Comparison of ENCODE assay signal across 8 cellular contexts in the genomic region with DNA sequence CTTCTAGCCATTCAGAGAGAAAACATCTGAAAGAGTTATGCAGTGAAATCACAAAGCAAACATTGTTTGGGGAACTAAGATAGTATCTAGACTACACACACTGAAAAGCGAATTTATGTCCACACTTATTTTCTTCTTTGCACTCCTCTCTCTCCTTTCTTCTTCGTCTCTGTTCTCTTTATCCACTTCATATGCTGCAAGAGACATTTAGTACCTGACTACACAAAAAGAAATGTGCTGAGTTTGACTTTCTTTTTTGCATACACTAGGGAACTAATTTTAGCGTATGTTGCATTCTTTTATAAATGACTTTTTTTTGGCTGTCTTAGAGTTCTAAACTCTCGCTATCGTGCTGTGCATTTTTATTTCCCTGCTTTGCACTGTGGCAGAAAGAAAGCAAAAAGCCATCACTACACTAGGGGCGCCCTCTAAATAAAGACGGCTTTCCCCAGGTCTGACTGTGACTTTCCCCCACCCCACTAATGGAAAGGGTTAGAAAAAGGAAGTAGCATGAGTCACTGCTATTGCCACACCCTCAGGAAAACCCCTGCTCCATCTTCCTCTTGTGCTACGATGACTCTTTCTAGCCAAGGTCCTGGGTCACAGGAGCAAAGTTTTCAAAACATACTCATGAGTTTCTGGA.
DNase-seq lines count a peak whose midpoint lies in the region; ATAC-seq, FAIRE-seq and TF ChIP-seq lines count a peak whose summit lies in the region.

No MANE protein-coding gene starts in this region.

- peak; percentile 94 for FAIRE-seq in GM19239 (lab: Jason Lieb, UNC)

- peak in 1 of 2 donors; percentile 40 for TF ChIP-seq CTCF in right atrium auricular region (IDR thresholded peaks at IDR 0.05)

- peak overlapping the region; percentile 80 for H3K4me3 ChIP-seq in SK-N-MC
- peak overlapping the region in 1 of 2 donors; percentile 29 for H3K4me3 ChIP-seq in right atrium auricular region

- DNase-seq in AML-193 (lab: John Stamatoyannopoulos, UW) (peak; percentile 95 to 96), GM19239 (ENCODE audit: insufficient read length, low spot score) (peak; percentile 45), SK-N-MC (ENCODE audit: low read depth, low spot score) (no peak), right atrium auricular region (ENCODE audit: low spot score) (peak; percentile 77), DMS153 treated with DMSO at 0.1 percent for 48 hours (lab: John Stamatoyannopoulos, UW; ENCODE audit: unreplicated experiment) (no peak)
- peak; percentile 74 for DNase-seq in activated naive CD4-positive, alpha-beta T cell treated with anti-CD3 and anti-CD28 coated beads, Interleukin-2, amount 50 U/mL, for 16 hours
- peak; percentile 81 for DNase-seq in stimulated activated CD4-positive, alpha-beta T cell treated with anti-CD3 and anti-CD28 coated beads, Interleukin-15, amount 100 ng/mL, for 24 hours

- H3K36me3 ChIP-seq in SK-N-MC (ENCODE audit: insufficient read depth, low read length) (no peaks in the 10 kb centered on the region), right atrium auricular region (no peaks in the 10 kb centered on the region)

- H3K27me3 ChIP-seq in right atrium auricular region, result no peaks in the 10 kb centered on the region

- H3K27ac ChIP-seq in SK-N-MC, result peak overlapping the region; percentile 70
- peak overlapping the region; percentile 10 to 20 for H3K27ac ChIP-seq in right atrium auricular region

- H3K4me1 ChIP-seq in right atrium auricular region, result peaks cover 0 to 8% of the 10 kb centered on the region in 2 donors

- peak; percentile 96 for ATAC-seq in HG03342 (IDR thresholded peaks at IDR 0.05; ENCODE audit: unreplicated experiment)

- H3K9me3 ChIP-seq in SK-N-MC (ENCODE audit: low read depth, low read length) (0 out of 2 replicates have a peak, but pooled peaks cover 4% of the 10 kb centered on the region), right atrium auricular region (peaks cover 0 to 4% of the 10 kb centered on the region in 2 donors)

- peak overlapping the region; percentile 85 for H3K9ac ChIP-seq in SK-N-MC (ENCODE audit: insufficient read length)

Comparison
In these comparisons a context has a peak if more than half of its experiments do, and no peak if none do; other contexts are left out.
1. DNase-seq: peak in AML-193 (2 of 2), GM19239 (single experiment), activated naive CD4-positive, alpha-beta T cell treated with anti-CD3 and anti-CD28 coated beads, Interleukin-2, amount 50 U/mL, for 16 hours (single experiment), right atrium auricular region (single experiment) and stimulated activated CD4-positive, alpha-beta T cell treated with anti-CD3 and anti-CD28 coated beads, Interleukin-15, amount 100 ng/mL, for 24 hours (single experiment); none in SK-N-MC (single experiment) and DMS153 treated with DMSO at 0.1 percent for 48 hours (single experiment).